8 cellular contexts compared by ENCODE assay signal in genomic region chr15:51401872-51402517, GRCh38.
DNase-seq lines count a peak whose midpoint lies in the region; ATAC-seq and TF ChIP-seq lines count a peak whose summit lies in the region.

No MANE protein-coding gene starts in this region.

- TF ChIP-seq CTCF in OCI-LY1 (IDR thresholded peaks at IDR 0.05; ENCODE audit: low read length) (peak; percentile 77), esophagus squamous epithelium (IDR thresholded peaks at IDR 0.05) (peak in 4 of 6 experiments; percentile 17 to 48 (median 33)), neural progenitor cell (IDR thresholded peaks at IDR 0.05) (peak; percentile 83)

- no peak overlapping the region for H2AFZ ChIP-seq in OCI-LY1 (ENCODE audit: low read length)
- H2AFZ ChIP-seq in neural progenitor cell (replicated peaks) = no peak overlapping the region

- no peak overlapping the region for H3K4me3 Mint-ChIP-seq in activated CD4-positive, alpha-beta memory T cell treated with anti-CD3 and anti-CD28 coated beads for 36 hours
- H3K4me3 Mint-ChIP-seq in activated CD4-positive, alpha-beta memory T cell treated with anti-CD3 and anti-CD28 coated beads, Interleukin-2, amount 10 ng/mL, durations not matched to agents 7 days and 5 days = no peak overlapping the region
- H3K4me3 Mint-ChIP-seq in neural progenitor cell = no peak overlapping the region
- no peak overlapping the region for H3K4me3 Mint-ChIP-seq in T-helper 2 cell treated with Interferon-gamma antibody and Interleukin-4, amounts not matched to agents 5 μg/mL and 100 μg/mL, for 36 hours

- DNase-seq in activated CD4-positive, alpha-beta memory T cell treated with anti-CD3 and anti-CD28 coated beads for 36 hours = peak; percentile 12
- DNase-seq in activated CD4-positive, alpha-beta memory T cell treated with anti-CD3 and anti-CD28 coated beads, Interleukin-2, amount 10 ng/mL, durations not matched to agents 7 days and 5 days = no peak
- DNase-seq in esophagus squamous epithelium (lab: John Stamatoyannopoulos, UW) (no peak), neural progenitor cell (ENCODE audit: low spot score) (peak; percentile 67), NCI-H345 treated with DMSO at 0.1 percent for 48 hours (lab: John Stamatoyannopoulos, UW; ENCODE audit: unreplicated experiment) (no peak)
- no peak for DNase-seq in T-helper 2 cell treated with Interferon-gamma antibody and Interleukin-4, amounts not matched to agents 5 μg/mL and 100 μg/mL, for 36 hours (ENCODE audit: low spot score)

- intact Hi-C loops in activated CD4-positive, alpha-beta memory T cell treated with anti-CD3 and anti-CD28 coated beads for 36 hours (cut with micrococcal nuclease) = loop anchor here (1.0 kb wide), 1 partner anchor 239 kb away; no protein-coding TSS in a partner anchor
- intact Hi-C loops in esophagus squamous epithelium (cut with DNase I) = no loop called here

- H3K36me3 ChIP-seq in OCI-LY1 (ENCODE audit: insufficient read depth, low read length) (no peaks in the 10 kb centered on the region), esophagus squamous epithelium (no peaks in the 10 kb centered on the region), neural progenitor cell (no peaks in the 10 kb centered on the region)

- H3K9ac ChIP-seq in OCI-LY1 (ENCODE audit: low read length) (no peak overlapping the region), neural progenitor cell (no peak overlapping the region)

- H3K4me1 ChIP-seq in OCI-LY1 (ENCODE audit: insufficient read depth, low read length, severe bottlenecking) (no peaks in the 10 kb centered on the region), esophagus squamous epithelium (no peaks in the 10 kb centered on the region), neural progenitor cell (peaks cover 8% of the 10 kb centered on the region)

- POLR2A ChIA-PET in activated CD4-positive, alpha-beta memory T cell treated with anti-CD3 and anti-CD28 coated beads for 36 hours (lab: Charles Lee) = no interaction called here
- POLR2A ChIA-PET in activated CD4-positive, alpha-beta memory T cell treated with anti-CD3 and anti-CD28 coated beads, Interleukin-2, amount 10 ng/mL, durations not matched to agents 7 days and 5 days (lab: Charles Lee) = no interaction called here

- H3K27me3 ChIP-seq in OCI-LY1 (ENCODE audit: insufficient read depth, low read length) (no peaks in the 10 kb centered on the region), esophagus squamous epithelium (peaks cover 0 to 40% (median 0%) of the 10 kb centered on the region in 4 donors), neural progenitor cell (no peaks in the 10 kb centered on the region)

- no peak for ATAC-seq in GM18498 (IDR thresholded peaks at IDR 0.05; ENCODE audit: unreplicated experiment)

- H3K4me2 ChIP-seq in OCI-LY1 (ENCODE audit: low read length) (no peak overlapping the region), neural progenitor cell (no peak overlapping the region)

- H3K4me3 ChIP-seq in OCI-LY1 (ENCODE audit: low read depth, low read length, poor library complexity, severe bottlenecking) (no peak overlapping the region), esophagus squamous epithelium (no peak overlapping the region), neural progenitor cell (no peak overlapping the region)

- no peaks in the 10 kb centered on the region for H3K9me3 ChIP-seq in OCI-LY1 (ENCODE audit: low read length)
- no peaks in the 10 kb centered on the region for H3K9me3 ChIP-seq in esophagus squamous epithelium
- H3K9me3 ChIP-seq in neural progenitor cell (ENCODE audit: low read depth) = no peaks in the 10 kb centered on the region

- H3K27ac Mint-ChIP-seq in activated CD4-positive, alpha-beta memory T cell treated with anti-CD3 and anti-CD28 coated beads for 36 hours = no peak overlapping the region
- no peak overlapping the region for H3K27ac Mint-ChIP-seq in activated CD4-positive, alpha-beta memory T cell treated with anti-CD3 and anti-CD28 coated beads, Interleukin-2, amount 10 ng/mL, durations not matched to agents 7 days and 5 days
- no peak overlapping the region for H3K27ac Mint-ChIP-seq in neural progenitor cell
- no peak overlapping the region for H3K27ac Mint-ChIP-seq in T-helper 2 cell treated with Interferon-gamma antibody and Interleukin-4, amounts not matched to agents 5 μg/mL and 100 μg/mL, for 36 hours

- H3K4me1 Mint-ChIP-seq in activated CD4-positive, alpha-beta memory T cell treated with anti-CD3 and anti-CD28 coated beads for 36 hours (ENCODE audit: low read depth) = no peaks in the 10 kb centered on the region
- no peaks in the 10 kb centered on the region for H3K4me1 Mint-ChIP-seq in activated CD4-positive, alpha-beta memory T cell treated with anti-CD3 and anti-CD28 coated beads, Interleukin-2, amount 10 ng/mL, durations not matched to agents 7 days and 5 days
- peaks cover 46% of the 10 kb centered on the region for H3K4me1 Mint-ChIP-seq in neural progenitor cell
- no peaks in the 10 kb centered on the region for H3K4me1 Mint-ChIP-seq in T-helper 2 cell treated with Interferon-gamma antibody and Interleukin-4, amounts not matched to agents 5 μg/mL and 100 μg/mL, for 36 hours (ENCODE audit: low read depth)

- H3K36me3 Mint-ChIP-seq in activated CD4-positive, alpha-beta memory T cell treated with anti-CD3 and anti-CD28 coated beads for 36 hours = no peaks in the 10 kb centered on the region
- no peaks in the 10 kb centered on the region for H3K36me3 Mint-ChIP-seq in activated CD4-positive, alpha-beta memory T cell treated with anti-CD3 and anti-CD28 coated beads, Interleukin-2, amount 10 ng/mL, durations not matched to agents 7 days and 5 days (ENCODE audit: low read depth)
- no peaks in the 10 kb centered on the region for H3K36me3 Mint-ChIP-seq in neural progenitor cell
- no peaks in the 10 kb centered on the region for H3K36me3 Mint-ChIP-seq in T-helper 2 cell treated with Interferon-gamma antibody and Interleukin-4, amounts not matched to agents 5 μg/mL and 100 μg/mL, for 36 hours (ENCODE audit: low read depth)

- H3K9me2 ChIP-seq in OCI-LY1 (ENCODE audit: low read depth, low read length) = no peaks in the 10 kb centered on the region

- CTCF ChIA-PET in activated CD4-positive, alpha-beta memory T cell treated with anti-CD3 and anti-CD28 coated beads for 36 hours (lab: Charles Lee) = interaction anchor here (1.3 to 2.1 kb wide), 3 partner anchors 172 to 239 kb away, joined by 3 to 13 read pairs (median 6); no protein-coding TSS in a partner anchor
- CTCF ChIA-PET in activated CD4-positive, alpha-beta memory T cell treated with anti-CD3 and anti-CD28 coated beads, Interleukin-2, amount 10 ng/mL, durations not matched to agents 7 days and 5 days (lab: Charles Lee) = interaction anchor here (0.6 to 1.3 kb wide), 2 partner anchors 8 to 9 kb away, joined by 3 read pairs; no protein-coding TSS in a partner anchor

- 22 to 36% methylated on average over 5 to 9 of the region's 12 CpGs for WGBS in esophagus squamous epithelium, 2 donors

- H3K27ac ChIP-seq in OCI-LY1 (ENCODE audit: low read depth, low read length, poor library complexity, severe bottlenecking) (no peak overlapping the region), esophagus squamous epithelium (no peak overlapping the region), neural progenitor cell (no peak overlapping the region)

- H3F3A ChIP-seq in OCI-LY1 (ENCODE audit: insufficient read depth, low read length) (no peaks in the 10 kb centered on the region), neural progenitor cell (ENCODE audit: low read depth) (no peaks in the 10 kb centered on the region)

- H4K20me1 ChIP-seq in OCI-LY1 (ENCODE audit: insufficient read depth, low read length) (no peaks in the 10 kb centered on the region), neural progenitor cell (ENCODE audit: low read depth) (no peaks in the 10 kb centered on the region)

- H3K79me2 ChIP-seq in OCI-LY1 (ENCODE audit: insufficient read depth, low read length) = no peaks in the 10 kb centered on the region
- no peaks in the 10 kb centered on the region for H3K79me2 ChIP-seq in neural progenitor cell (ENCODE audit: low read depth)

- no peaks in the 10 kb centered on the region for H3K9me3 Mint-ChIP-seq in activated CD4-positive, alpha-beta memory T cell treated with anti-CD3 and anti-CD28 coated beads for 36 hours
- H3K9me3 Mint-ChIP-seq in activated CD4-positive, alpha-beta memory T cell treated with anti-CD3 and anti-CD28 coated beads, Interleukin-2, amount 10 ng/mL, durations not matched to agents 7 days and 5 days = no peaks in the 10 kb centered on the region
- H3K9me3 Mint-ChIP-seq in neural progenitor cell = no peaks in the 10 kb centered on the region
- H3K9me3 Mint-ChIP-seq in T-helper 2 cell treated with Interferon-gamma antibody and Interleukin-4, amounts not matched to agents 5 μg/mL and 100 μg/mL, for 36 hours = no peaks in the 10 kb centered on the region

- peaks cover 11% of the 10 kb centered on the region for H3K27me3 Mint-ChIP-seq in activated CD4-positive, alpha-beta memory T cell treated with anti-CD3 and anti-CD28 coated beads for 36 hours
- peaks cover 23% of the 10 kb centered on the region for H3K27me3 Mint-ChIP-seq in activated CD4-positive, alpha-beta memory T cell treated with anti-CD3 and anti-CD28 coated beads, Interleukin-2, amount 10 ng/mL, durations not matched to agents 7 days and 5 days
- H3K27me3 Mint-ChIP-seq in neural progenitor cell (ENCODE audit: insufficient read depth, low read depth) = peaks cover 19% of the 10 kb centered on the region
- peaks cover 19% of the 10 kb centered on the region for H3K27me3 Mint-ChIP-seq in T-helper 2 cell treated with Interferon-gamma antibody and Interleukin-4, amounts not matched to agents 5 μg/mL and 100 μg/mL, for 36 hours (ENCODE audit: low read depth)

- no peak for TF ChIP-seq POLR2A in esophagus squamous epithelium (IDR thresholded peaks at IDR 0.05)

Comparison
In these comparisons a context has a peak if more than half of its experiments do, and no peak if none do; other contexts are left out.
1. DNase-seq: peak in activated CD4-positive, alpha-beta memory T cell treated with anti-CD3 and anti-CD28 coated beads for 36 hours (single experiment) and neural progenitor cell (single experiment); none in activated CD4-positive, alpha-beta memory T cell treated with anti-CD3 and anti-CD28 coated beads, Interleukin-2, amount 10 ng/mL, durations not matched to agents 7 days and 5 days (single experiment), esophagus squamous epithelium (single experiment), NCI-H345 treated with DMSO at 0.1 percent for 48 hours (single experiment) and T-helper 2 cell treated with Interferon-gamma antibody and Interleukin-4, amounts not matched to agents 5 μg/mL and 100 μg/mL, for 36 hours (single experiment).
2. CTCF ChIP-seq: peak in every context shown above with its lines; median percentile 83 in neural progenitor cell; 77 in OCI-LY1; 33 in esophagus squamous epithelium.